Comparison of ENCODE assay signal across 1 cellular context in the genomic region with DNA sequence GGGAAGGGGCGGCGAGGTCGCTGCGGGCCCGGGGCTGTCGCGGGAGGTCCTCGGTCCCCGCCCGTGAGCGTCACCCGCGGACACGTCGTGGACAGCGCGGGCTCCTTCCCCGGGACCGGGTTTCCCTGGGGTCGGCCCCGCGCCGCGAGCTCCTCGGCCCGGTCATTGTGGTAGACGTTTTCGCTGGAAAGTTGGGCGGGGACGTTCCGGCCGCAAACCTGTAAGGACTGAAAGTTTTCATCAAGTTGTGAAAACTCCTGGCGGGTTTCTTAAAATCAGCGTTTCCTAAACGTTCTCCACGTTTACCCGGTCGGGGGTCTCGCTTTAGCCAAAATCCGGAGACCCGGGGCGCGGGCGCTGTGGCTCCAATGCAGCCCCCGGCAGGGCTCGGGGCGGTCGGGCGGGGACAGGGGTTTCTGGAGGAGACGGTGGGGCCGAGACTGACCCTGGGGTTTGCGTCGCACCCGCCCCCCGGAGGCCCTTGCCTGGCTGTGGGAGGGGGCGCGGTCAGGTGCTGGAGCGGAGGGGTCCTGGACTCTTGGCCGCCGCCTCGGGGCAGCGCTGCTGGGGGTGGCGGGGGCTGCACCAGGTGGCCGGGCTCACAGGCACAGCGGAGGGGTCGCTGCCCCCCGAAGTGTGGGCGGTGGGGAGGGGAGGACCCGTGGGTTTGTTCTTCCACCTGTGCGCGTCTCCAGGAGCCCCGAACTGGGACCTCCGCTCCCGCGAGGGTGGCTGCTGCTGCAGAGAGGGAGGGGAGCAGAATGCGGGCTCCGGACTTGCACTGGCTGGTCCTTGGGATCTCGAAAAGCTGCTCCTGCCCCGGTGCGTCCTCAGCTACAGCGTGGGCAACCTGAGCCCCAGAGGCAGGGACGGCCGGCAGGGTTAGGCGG.
TF ChIP-seq lines count a peak whose summit lies in the region.

No MANE protein-coding gene starts in this region.

TF ChIP-seq in GM23338, 12 proteins besides CTCF, POLR2A, EP300 and RAD21 (continued from another document):
- TF ChIP-seq, protein P1, sequence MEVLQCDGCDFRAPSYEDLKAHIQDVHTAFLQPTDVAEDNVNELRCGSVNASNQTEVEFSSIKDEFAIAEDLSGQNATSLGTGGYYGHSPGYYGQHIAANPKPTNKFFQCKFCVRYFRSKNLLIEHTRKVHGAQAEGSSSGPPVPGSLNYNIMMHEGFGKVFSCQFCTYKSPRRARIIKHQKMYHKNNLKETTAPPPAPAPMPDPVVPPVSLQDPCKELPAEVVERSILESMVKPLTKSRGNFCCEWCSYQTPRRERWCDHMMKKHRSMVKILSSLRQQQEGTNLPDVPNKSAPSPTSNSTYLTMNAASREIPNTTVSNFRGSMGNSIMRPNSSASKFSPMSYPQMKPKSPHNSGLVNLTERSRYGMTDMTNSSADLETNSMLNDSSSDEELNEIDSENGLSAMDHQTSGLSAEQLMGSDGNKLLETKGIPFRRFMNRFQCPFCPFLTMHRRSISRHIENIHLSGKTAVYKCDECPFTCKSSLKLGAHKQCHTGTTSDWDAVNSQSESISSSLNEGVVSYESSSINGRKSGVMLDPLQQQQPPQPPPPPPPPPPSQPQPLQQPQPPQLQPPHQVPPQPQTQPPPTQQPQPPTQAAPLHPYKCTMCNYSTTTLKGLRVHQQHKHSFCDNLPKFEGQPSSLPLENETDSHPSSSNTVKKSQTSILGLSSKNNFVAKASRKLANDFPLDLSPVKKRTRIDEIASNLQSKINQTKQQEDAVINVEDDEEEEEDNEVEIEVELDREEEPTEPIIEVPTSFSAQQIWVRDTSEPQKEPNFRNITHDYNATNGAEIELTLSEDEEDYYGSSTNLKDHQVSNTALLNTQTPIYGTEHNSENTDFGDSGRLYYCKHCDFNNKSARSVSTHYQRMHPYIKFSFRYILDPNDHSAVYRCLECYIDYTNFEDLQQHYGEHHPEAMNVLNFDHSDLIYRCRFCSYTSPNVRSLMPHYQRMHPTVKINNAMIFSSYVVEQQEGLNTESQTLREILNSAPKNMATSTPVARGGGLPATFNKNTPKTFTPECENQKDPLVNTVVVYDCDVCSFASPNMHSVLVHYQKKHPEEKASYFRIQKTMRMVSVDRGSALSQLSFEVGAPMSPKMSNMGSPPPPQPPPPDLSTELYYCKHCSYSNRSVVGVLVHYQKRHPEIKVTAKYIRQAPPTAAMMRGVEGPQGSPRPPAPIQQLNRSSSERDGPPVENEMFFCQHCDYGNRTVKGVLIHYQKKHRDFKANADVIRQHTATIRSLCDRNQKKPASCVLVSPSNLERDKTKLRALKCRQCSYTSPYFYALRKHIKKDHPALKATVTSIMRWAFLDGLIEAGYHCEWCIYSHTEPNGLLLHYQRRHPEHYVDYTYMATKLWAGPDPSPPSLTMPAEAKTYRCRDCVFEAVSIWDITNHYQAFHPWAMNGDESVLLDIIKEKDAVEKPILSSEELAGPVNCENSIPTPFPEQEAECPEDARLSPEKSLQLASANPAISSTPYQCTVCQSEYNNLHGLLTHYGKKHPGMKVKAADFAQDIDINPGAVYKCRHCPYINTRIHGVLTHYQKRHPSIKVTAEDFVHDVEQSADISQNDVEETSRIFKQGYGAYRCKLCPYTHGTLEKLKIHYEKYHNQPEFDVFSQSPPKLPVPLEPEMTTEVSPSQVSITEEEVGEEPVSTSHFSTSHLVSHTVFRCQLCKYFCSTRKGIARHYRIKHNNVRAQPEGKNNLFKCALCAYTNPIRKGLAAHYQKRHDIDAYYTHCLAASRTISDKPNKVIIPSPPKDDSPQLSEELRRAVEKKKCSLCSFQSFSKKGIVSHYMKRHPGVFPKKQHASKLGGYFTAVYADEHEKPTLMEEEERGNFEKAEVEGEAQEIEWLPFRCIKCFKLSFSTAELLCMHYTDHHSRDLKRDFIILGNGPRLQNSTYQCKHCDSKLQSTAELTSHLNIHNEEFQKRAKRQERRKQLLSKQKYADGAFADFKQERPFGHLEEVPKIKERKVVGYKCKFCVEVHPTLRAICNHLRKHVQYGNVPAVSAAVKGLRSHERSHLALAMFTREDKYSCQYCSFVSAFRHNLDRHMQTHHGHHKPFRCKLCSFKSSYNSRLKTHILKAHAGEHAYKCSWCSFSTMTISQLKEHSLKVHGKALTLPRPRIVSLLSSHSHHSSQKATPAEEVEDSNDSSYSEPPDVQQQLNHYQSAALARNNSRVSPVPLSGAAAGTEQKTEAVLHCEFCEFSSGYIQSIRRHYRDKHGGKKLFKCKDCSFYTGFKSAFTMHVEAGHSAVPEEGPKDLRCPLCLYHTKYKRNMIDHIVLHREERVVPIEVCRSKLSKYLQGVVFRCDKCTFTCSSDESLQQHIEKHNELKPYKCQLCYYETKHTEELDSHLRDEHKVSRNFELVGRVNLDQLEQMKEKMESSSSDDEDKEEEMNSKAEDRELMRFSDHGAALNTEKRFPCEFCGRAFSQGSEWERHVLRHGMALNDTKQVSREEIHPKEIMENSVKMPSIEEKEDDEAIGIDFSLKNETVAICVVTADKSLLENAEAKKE (CRISPR knock-in tag; IDR thresholded peaks at IDR 0.05), result no peak
- no peak for TF ChIP-seq ZNF331 (CRISPR knock-in tag; IDR thresholded peaks at IDR 0.05; ENCODE audit: low read depth)
- no peak for TF ChIP-seq NANOG (IDR thresholded peaks at IDR 0.05; ENCODE audit: borderline replicate concordance)
- no peak for TF ChIP-seq EZH2phosphoT487 (IDR thresholded peaks at IDR 0.05; ENCODE audit: unreplicated experiment)
- no peak for TF ChIP-seq POLR2AphosphoS5 (IDR thresholded peaks at IDR 0.05; ENCODE audit: low read depth)
- TF ChIP-seq, protein P2, sequence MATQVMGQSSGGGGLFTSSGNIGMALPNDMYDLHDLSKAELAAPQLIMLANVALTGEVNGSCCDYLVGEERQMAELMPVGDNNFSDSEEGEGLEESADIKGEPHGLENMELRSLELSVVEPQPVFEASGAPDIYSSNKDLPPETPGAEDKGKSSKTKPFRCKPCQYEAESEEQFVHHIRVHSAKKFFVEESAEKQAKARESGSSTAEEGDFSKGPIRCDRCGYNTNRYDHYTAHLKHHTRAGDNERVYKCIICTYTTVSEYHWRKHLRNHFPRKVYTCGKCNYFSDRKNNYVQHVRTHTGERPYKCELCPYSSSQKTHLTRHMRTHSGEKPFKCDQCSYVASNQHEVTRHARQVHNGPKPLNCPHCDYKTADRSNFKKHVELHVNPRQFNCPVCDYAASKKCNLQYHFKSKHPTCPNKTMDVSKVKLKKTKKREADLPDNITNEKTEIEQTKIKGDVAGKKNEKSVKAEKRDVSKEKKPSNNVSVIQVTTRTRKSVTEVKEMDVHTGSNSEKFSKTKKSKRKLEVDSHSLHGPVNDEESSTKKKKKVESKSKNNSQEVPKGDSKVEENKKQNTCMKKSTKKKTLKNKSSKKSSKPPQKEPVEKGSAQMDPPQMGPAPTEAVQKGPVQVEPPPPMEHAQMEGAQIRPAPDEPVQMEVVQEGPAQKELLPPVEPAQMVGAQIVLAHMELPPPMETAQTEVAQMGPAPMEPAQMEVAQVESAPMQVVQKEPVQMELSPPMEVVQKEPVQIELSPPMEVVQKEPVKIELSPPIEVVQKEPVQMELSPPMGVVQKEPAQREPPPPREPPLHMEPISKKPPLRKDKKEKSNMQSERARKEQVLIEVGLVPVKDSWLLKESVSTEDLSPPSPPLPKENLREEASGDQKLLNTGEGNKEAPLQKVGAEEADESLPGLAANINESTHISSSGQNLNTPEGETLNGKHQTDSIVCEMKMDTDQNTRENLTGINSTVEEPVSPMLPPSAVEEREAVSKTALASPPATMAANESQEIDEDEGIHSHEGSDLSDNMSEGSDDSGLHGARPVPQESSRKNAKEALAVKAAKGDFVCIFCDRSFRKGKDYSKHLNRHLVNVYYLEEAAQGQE (IDR thresholded peaks at IDR 0.05; ENCODE audit: unreplicated experiment), result no peak
- no peak for TF ChIP-seq JUNB (IDR thresholded peaks at IDR 0.05; ENCODE audit: unreplicated experiment)
